21 cellular contexts compared by ENCODE assay signal in the genomic region with DNA sequence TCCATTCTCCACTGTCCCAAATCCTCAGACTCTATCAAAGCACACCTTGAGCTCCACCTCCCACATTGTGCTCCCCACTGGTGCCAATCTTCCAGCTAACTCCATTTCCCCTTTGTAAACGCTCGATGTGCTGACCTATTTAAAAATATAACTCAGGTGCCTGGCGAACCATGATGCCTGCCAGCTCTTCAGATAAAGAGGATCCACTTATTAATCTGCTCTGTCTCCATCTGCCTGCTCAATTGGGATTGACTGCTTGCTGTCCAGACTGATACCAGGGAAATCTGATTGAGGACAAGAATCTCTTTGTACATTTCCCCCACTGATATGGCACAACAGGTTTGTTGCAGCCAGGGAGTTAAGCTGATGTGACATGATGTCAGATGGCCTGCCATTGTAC.
"Had no signal": no experiment of that assay in that cellular context is flagged by ENCODE, and none has a peak within 500 bp of the region (broad histone marks: within the 10 kb centered on the region; RNA-seq: fewer than 3 reads in every experiment).

No MANE protein-coding gene starts in this region.

- ATAC-seq: activated CD8-positive, alpha-beta memory T cell treated with anti-CD3 and anti-CD28 coated beads, Interleukin-2, amount 10 ng/mL, durations not matched to agents 7 days and 5 days; activated T-helper 17 cell treated with anti-CD3 and anti-CD28 coated beads, Interleukin-2, amount 50 U/mL, for 72 hours; body of pancreas; foreskin keratinocyte; left lung; right cardiac atrium had no signal

- H3K36me3 Mint-ChIP-seq: activated CD8-positive, alpha-beta memory T cell treated with anti-CD3 and anti-CD28 coated beads, Interleukin-2, amount 10 ng/mL, durations not matched to agents 7 days and 5 days; activated naive CD8-positive, alpha-beta T cell treated with anti-CD3 and anti-CD28 coated beads, Interleukin-2, amount 10 ng/mL, durations not matched to agents 7 days and 5 days had no signal

- H3K9me3 Mint-ChIP-seq: nephron had no signal

- DNase-seq: activated CD4-positive, alpha-beta memory T cell treated with anti-CD3 and anti-CD28 coated beads, Interleukin-2, amount 10 ng/mL, durations not matched to agents 7 days and 5 days; activated CD4-positive, alpha-beta T cell treated with anti-CD3 and anti-CD28 coated beads for 48 hours; activated CD4-positive, CD25-positive, alpha-beta regulatory T cell; activated CD8-positive, alpha-beta memory T cell treated with anti-CD3 and anti-CD28 coated beads, Interleukin-2, amount 10 ng/mL, durations not matched to agents 7 days and 5 days; activated naive CD4-positive, alpha-beta T cell treated with Interleukin-2 at 50 U/mL for 16 hours; activated naive CD8-positive, alpha-beta T cell treated with anti-CD3 and anti-CD28 coated beads, Interleukin-2, amount 10 ng/mL, durations not matched to agents 7 days and 5 days; activated T-cell treated with anti-CD3 and anti-CD28 coated beads, Interleukin-2, amount 50 U/mL, for 1 hour; body of pancreas; central memory CD4-positive, alpha-beta T cell; colonic mucosa; foreskin keratinocyte; hypothalamus; kidney; left lung; midbrain; right cardiac atrium; stimulated activated CD4-positive, alpha-beta T cell treated with anti-CD3 and anti-CD28 coated beads, Interleukin-2, amount 100 ng/mL, for 24 hours; stimulated activated naive CD4-positive, alpha-beta T cell treated with Interleukin-2 at 50 U/mL for 16 hours; thyroid gland had no signal

- H3K27me3 Mint-ChIP-seq: activated CD4-positive, alpha-beta memory T cell treated with anti-CD3 and anti-CD28 coated beads, Interleukin-2, amount 10 ng/mL, durations not matched to agents 7 days and 5 days; activated CD8-positive, alpha-beta memory T cell treated with anti-CD3 and anti-CD28 coated beads, Interleukin-2, amount 10 ng/mL, durations not matched to agents 7 days and 5 days; activated naive CD8-positive, alpha-beta T cell treated with anti-CD3 and anti-CD28 coated beads, Interleukin-2, amount 10 ng/mL, durations not matched to agents 7 days and 5 days; activated T-helper 17 cell treated with anti-CD3 and anti-CD28 coated beads, Interleukin-2, amount 50 U/mL, for 72 hours had no signal

- H3K4me1 Mint-ChIP-seq: activated CD4-positive, alpha-beta memory T cell treated with anti-CD3 and anti-CD28 coated beads, Interleukin-2, amount 10 ng/mL, durations not matched to agents 7 days and 5 days; activated CD8-positive, alpha-beta memory T cell treated with anti-CD3 and anti-CD28 coated beads, Interleukin-2, amount 10 ng/mL, durations not matched to agents 7 days and 5 days; activated naive CD8-positive, alpha-beta T cell treated with anti-CD3 and anti-CD28 coated beads, Interleukin-2, amount 10 ng/mL, durations not matched to agents 7 days and 5 days; activated T-helper 17 cell treated with anti-CD3 and anti-CD28 coated beads, Interleukin-2, amount 50 U/mL, for 72 hours; nephron had no signal

- H3K4me3 Mint-ChIP-seq: activated CD4-positive, alpha-beta memory T cell treated with anti-CD3 and anti-CD28 coated beads, Interleukin-2, amount 10 ng/mL, durations not matched to agents 7 days and 5 days; activated CD8-positive, alpha-beta memory T cell treated with anti-CD3 and anti-CD28 coated beads, Interleukin-2, amount 10 ng/mL, durations not matched to agents 7 days and 5 days; activated naive CD8-positive, alpha-beta T cell treated with anti-CD3 and anti-CD28 coated beads, Interleukin-2, amount 10 ng/mL, durations not matched to agents 7 days and 5 days; activated T-helper 17 cell treated with anti-CD3 and anti-CD28 coated beads, Interleukin-2, amount 50 U/mL, for 72 hours; nephron had no signal

- H3K27ac Mint-ChIP-seq: activated CD4-positive, alpha-beta memory T cell treated with anti-CD3 and anti-CD28 coated beads, Interleukin-2, amount 10 ng/mL, durations not matched to agents 7 days and 5 days; activated CD8-positive, alpha-beta memory T cell treated with anti-CD3 and anti-CD28 coated beads, Interleukin-2, amount 10 ng/mL, durations not matched to agents 7 days and 5 days; activated naive CD8-positive, alpha-beta T cell treated with anti-CD3 and anti-CD28 coated beads, Interleukin-2, amount 10 ng/mL, durations not matched to agents 7 days and 5 days; activated T-helper 17 cell treated with anti-CD3 and anti-CD28 coated beads, Interleukin-2, amount 50 U/mL, for 72 hours; nephron had no signal
